ENCODE assay signal across 16 cellular contexts in genomic region chr4:153095448-153096204, GRCh38.
"Had no signal": no experiment of that assay in that cellular context is flagged by ENCODE, and none has a peak within 500 bp of the region (broad histone marks: within the 10 kb centered on the region; RNA-seq: fewer than 3 reads in every experiment).

No MANE protein-coding gene starts in this region.

- H3K4me3 Mint-ChIP-seq: activated naive CD8-positive, alpha-beta T cell; naive thymus-derived CD8-positive, alpha-beta T cell; stimulated activated naive B cell treated with anti-CD40 and anti-IgM and Interleukin-4, amounts not matched to agents 10 μg/mL and 1 μg/mL and 100 μg/mL, for 72 hours; T-cell had no signal

- H3K9me3 Mint-ChIP-seq: naive thymus-derived CD8-positive, alpha-beta T cell; stimulated activated naive B cell treated with anti-CD40 and anti-IgM and Interleukin-4, amounts not matched to agents 10 μg/mL and 1 μg/mL and 100 μg/mL, for 72 hours; T-cell had no signal

- H3K36me3 ChIP-seq: spleen, thoracic aorta had no signal

- H3K27ac Mint-ChIP-seq: activated naive CD8-positive, alpha-beta T cell; stimulated activated naive B cell treated with anti-CD40 and anti-IgM and Interleukin-4, amounts not matched to agents 10 μg/mL and 1 μg/mL and 100 μg/mL, for 72 hours; T-cell had no signal

- H3K79me2 ChIP-seq: hepatocyte had no signal

- H3K36me3 Mint-ChIP-seq: activated naive CD8-positive, alpha-beta T cell; naive thymus-derived CD8-positive, alpha-beta T cell; stimulated activated naive B cell treated with anti-CD40 and anti-IgM and Interleukin-4, amounts not matched to agents 10 μg/mL and 1 μg/mL and 100 μg/mL, for 72 hours; T-cell had no signal

- H3K27me3 ChIP-seq: body of pancreas, dorsolateral prefrontal cortex, hepatocyte, spleen had no signal

- H3K9me3 ChIP-seq: body of pancreas, spleen, thoracic aorta had no signal

- H3K27me3 Mint-ChIP-seq: activated naive CD8-positive, alpha-beta T cell; naive thymus-derived CD8-positive, alpha-beta T cell; stimulated activated naive B cell treated with anti-CD40 and anti-IgM and Interleukin-4, amounts not matched to agents 10 μg/mL and 1 μg/mL and 100 μg/mL, for 72 hours; T-cell had no signal

- H3K4me1 ChIP-seq: body of pancreas, spleen had no signal

- FAIRE-seq: colon had no signal

- ATAC-seq: body of pancreas; left cardiac atrium; naive thymus-derived CD8-positive, alpha-beta T cell; T-cell had no signal

- H3K4me3 ChIP-seq: body of pancreas, dorsolateral prefrontal cortex, hepatocyte, spleen, thoracic aorta had no signal

- DNase-seq: activated CD4-positive, CD25-positive, alpha-beta regulatory T cell treated with anti-CD3 and anti-CD28 coated beads, Interleukin-2, amount 50 U/mL, for 72 hours; body of pancreas; caudate nucleus; dorsolateral prefrontal cortex; foreskin fibroblast; left cardiac atrium; mesendoderm; naive thymus-derived CD8-positive, alpha-beta T cell; posterior cingulate gyrus; spleen; stimulated activated naive B cell treated with anti-CD40 and anti-IgM and Interleukin-4, amounts not matched to agents 10 μg/mL and 1 μg/mL and 100 μg/mL, for 72 hours; T-cell had no signal

- H3K27ac ChIP-seq: body of pancreas, hepatocyte, spleen, thoracic aorta had no signal

- H2AFZ ChIP-seq: hepatocyte had no signal

- H3K4me2 ChIP-seq: hepatocyte had no signal
